27 cellular contexts compared by ENCODE assay signal in the genomic region with DNA sequence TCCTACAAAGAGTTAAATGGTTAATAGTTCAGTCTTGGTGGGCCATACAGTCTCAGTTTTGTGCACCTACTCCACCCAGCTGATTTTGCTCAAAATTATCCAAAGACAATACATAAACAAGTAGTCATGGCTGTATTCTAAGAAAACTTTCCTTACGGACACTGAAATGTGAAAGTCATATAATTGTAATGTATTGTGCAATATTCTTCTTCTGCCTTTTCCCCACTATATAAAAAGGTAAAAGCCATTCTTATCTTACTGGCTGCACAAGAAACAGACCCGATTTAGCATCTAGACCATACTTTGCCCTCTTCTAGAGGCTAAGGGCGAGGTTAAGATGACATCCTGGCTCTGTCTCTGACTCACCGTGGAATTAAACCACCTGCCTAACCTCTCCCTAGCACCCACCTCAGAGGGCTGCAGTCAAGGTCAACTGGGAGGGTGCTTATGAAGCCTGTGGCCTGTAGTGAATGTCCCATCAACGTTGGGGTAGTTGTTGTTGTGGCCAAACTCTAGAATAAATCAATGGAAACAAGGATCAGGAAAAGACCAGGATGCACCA.
"Had no signal": no experiment of that assay in that cellular context is flagged by ENCODE, and none has a peak within 500 bp of the region (broad histone marks: within the 10 kb centered on the region; RNA-seq: fewer than 3 reads in every experiment).

No MANE protein-coding gene starts in this region.

- FAIRE-seq: bronchial epithelial cell, TTC549 had no signal

- H3K36me3 ChIP-seq: ascending aorta, WERI-Rb-1 had no signal

- H3K4me1 ChIP-seq: ascending aorta had no signal

- H3K27me3 Mint-ChIP-seq: activated naive CD8-positive, alpha-beta T cell treated with anti-CD3 and anti-CD28 coated beads, Interleukin-2, amount 50 U/mL, for 24 hours had no signal

- H3K4me3 Mint-ChIP-seq: activated naive CD8-positive, alpha-beta T cell treated with anti-CD3 and anti-CD28 coated beads, Interleukin-2, amount 50 U/mL, for 24 hours; activated T-cell treated with anti-CD3 and anti-CD28 coated beads, Interleukin-2, amount 50 U/mL, for 4 hours; T-cell had no signal

- H3K27me3 ChIP-seq: ascending aorta, body of pancreas had no signal

- H3K4me3 ChIP-seq: ascending aorta, body of pancreas had no signal

- H3K27ac ChIP-seq: ascending aorta, WERI-Rb-1 had no signal

- H3K27ac Mint-ChIP-seq: activated naive CD4-positive, alpha-beta T cell treated with anti-CD3 and anti-CD28 coated beads, Interleukin-2, amount 50 U/mL, for 72 hours; activated naive CD8-positive, alpha-beta T cell treated with anti-CD3 and anti-CD28 coated beads, Interleukin-2, amount 50 U/mL, for 24 hours; T-cell had no signal

- H3K4me1 Mint-ChIP-seq: activated naive CD8-positive, alpha-beta T cell treated with anti-CD3 and anti-CD28 coated beads, Interleukin-2, amount 50 U/mL, for 24 hours; T-cell had no signal

- ATAC-seq: activated naive CD4-positive, alpha-beta T cell treated with anti-CD3 and anti-CD28 coated beads, Interleukin-2, amount 50 U/mL, for 72 hours; activated T-cell treated with anti-CD3 and anti-CD28 coated beads, Interleukin-2, amount 50 U/mL, for 4 hours; body of pancreas; PC-3 had no signal

- H3K9me3 Mint-ChIP-seq: activated naive CD8-positive, alpha-beta T cell treated with anti-CD3 and anti-CD28 coated beads, Interleukin-2, amount 50 U/mL, for 24 hours; activated T-cell treated with anti-CD3 and anti-CD28 coated beads, Interleukin-2, amount 50 U/mL, for 4 hours had no signal

- H3K36me3 Mint-ChIP-seq: activated naive CD4-positive, alpha-beta T cell treated with anti-CD3 and anti-CD28 coated beads, Interleukin-2, amount 50 U/mL, for 72 hours; T-cell had no signal

- H3K9me3 ChIP-seq: ascending aorta, body of pancreas had no signal

- DNase-seq: activated CD4-positive, alpha-beta T cell treated with anti-CD3 and anti-CD28 coated beads for 4 hours; activated CD4-positive, alpha-beta T cell treated with anti-CD3 and anti-CD28 coated beads, Interleukin-2, amount 50 U/mL, for 48 hours; activated effector memory CD4-positive, alpha-beta T cell treated with anti-CD3 and anti-CD28 coated beads, Interleukin-2, amount 50 U/mL, for 16 hours; activated naive CD4-positive, alpha-beta T cell treated with Interleukin-2 at 50 U/mL for 16 hours; activated naive CD8-positive, alpha-beta T cell treated with anti-CD3 and anti-CD28 coated beads, Interleukin-2, amount 50 U/mL, for 24 hours; activated T-cell treated with anti-CD3 and anti-CD28 coated beads, Interleukin-2, amount 50 U/mL, for 4 hours; amniotic stem cell; central memory CD4-positive, alpha-beta T cell; Karpas-422; MM.1S; NCI-H1105; NCI-H1436; NCI-H1694 treated with DMSO at 0.1 percent for 48 hours; NCI-H2081; NCI-H446; NCI-H524; PC-3; SIG-M5; T-cell; T-helper 2 cell; T1000; WERI-Rb-1 had no signal
